In the genomic region with DNA sequence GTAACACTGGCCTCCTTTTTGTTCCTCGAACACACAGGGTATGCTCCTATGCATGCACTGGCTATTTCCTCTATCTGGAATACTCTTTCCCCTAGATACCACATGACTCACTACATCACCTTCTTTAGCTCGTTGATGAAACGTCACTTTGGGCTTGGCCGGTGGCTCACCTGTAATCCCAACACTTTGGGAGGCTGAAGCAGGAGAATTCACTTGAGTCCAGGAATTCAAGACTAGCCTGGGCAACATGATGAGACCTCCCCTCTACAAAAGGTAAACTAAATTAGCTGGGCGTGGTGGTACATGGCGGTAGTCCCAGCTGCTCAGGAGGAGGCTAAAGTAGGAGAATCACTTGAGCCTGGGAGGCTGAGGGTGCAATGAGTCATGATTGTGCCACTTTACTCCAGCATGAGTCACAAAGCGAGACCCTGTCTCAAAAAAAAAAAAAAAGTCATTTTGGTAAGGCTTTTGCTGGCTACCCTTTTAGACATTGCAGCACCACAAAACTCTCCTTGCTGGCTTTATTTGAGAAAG, we compare ENCODE assay signal across 18 cellular contexts. TPM values are rescaled to one million over a fixed set of nuclear protein-coding genes. Genes with fewer than 3 reads are reported as not detected.
A peak's percentile ranks its signal among the peaks of the same experiment; 100 is the strongest.
DNase-seq lines count a peak whose midpoint lies in the region; ATAC-seq, FAIRE-seq and TF ChIP-seq lines count a peak whose summit lies in the region.
"Had no signal": no experiment of that assay in that cellular context is flagged by ENCODE, and none has a peak within 500 bp of the region (broad histone marks: within the 10 kb centered on the region; RNA-seq: fewer than 3 reads in every experiment).

No MANE protein-coding gene starts in this region.

- intact Hi-C loops in PC-9 (cut with micrococcal nuclease; ENCODE audit: unreplicated experiment), result loop anchor here (1.0 kb wide), 1 partner anchor 15 kb away; the partner anchor contains the start of genes ANKIB1 and KRIT1

- peaks cover 26% of the 10 kb centered on the region for H3K36me3 ChIP-seq in PC-9 (ENCODE audit: low read depth)
- H3K36me3 ChIP-seq: transverse colon had no signal

- peaks cover 9% of the 10 kb centered on the region for H3K4me1 Mint-ChIP-seq in stimulated activated naive CD8-positive, alpha-beta T cell treated with anti-CD3 and anti-CD28 coated beads, Interleukin-15, amount 100 ng/mL, for 72 hours

- FAIRE-seq in GM19239 (lab: Jason Lieb, UNC), result no peak

- CTCF ChIA-PET in PC-9 (lab: Charles Lee), result interaction anchor here (1.2 kb wide), 1 partner anchor 268 kb away, joined by 14 read pairs; the partner anchor contains the start of gene RBM48

- no peak overlapping the region for H3K27ac Mint-ChIP-seq in stimulated activated naive CD8-positive, alpha-beta T cell treated with anti-CD3 and anti-CD28 coated beads, Interleukin-15, amount 100 ng/mL, for 72 hours
- H3K27ac Mint-ChIP-seq: activated B cell treated with CpG ODN at 0.5 μM for 24 hours; activated T-helper 2 cell treated with anti-CD3 and anti-CD28 coated beads, Interferon-gamma antibody, Interleukin-2, Interleukin-4, amounts not matched to agents 10 μg/mL and 5 μg/mL and 100 μg/mL, durations not matched to agents 14 hours and 24 hours and 36 hours; T-cell had no signal

- H2AFZ ChIP-seq in PC-9, result peak overlapping the region; percentile 66

- H3F3A ChIP-seq in PC-9 (ENCODE audit: insufficient read depth, low read depth), result peaks cover 23% of the 10 kb centered on the region

- H3K27me3 ChIP-seq in PC-9 (ENCODE audit: insufficient read depth, low read depth), result no peaks in the 10 kb centered on the region
- H3K27me3 ChIP-seq in foreskin keratinocyte, result no peaks in the 10 kb centered on the region
- H3K27me3 ChIP-seq: transverse colon had no signal

- peaks cover 28% of the 10 kb centered on the region for H3K4me1 ChIP-seq in PC-9 (replicated peaks; ENCODE audit: insufficient read depth)
- peaks cover 19% of the 10 kb centered on the region for H3K4me1 ChIP-seq in foreskin keratinocyte
- H3K4me1 ChIP-seq: transverse colon had no signal

- no peaks in the 10 kb centered on the region; the same call in 1 of the 2 replicates for H4K20me1 ChIP-seq in PC-9 (ENCODE audit: insufficient read depth)

- H3K4me2 ChIP-seq in PC-9, result peak overlapping the region; percentile 75

- H3K27ac ChIP-seq in PC-9, result peak overlapping the region; percentile 97
- H3K27ac ChIP-seq in foreskin keratinocyte, result peak overlapping the region; percentile 70
- H3K27ac ChIP-seq: transverse colon had no signal

- H3K4me3 ChIP-seq in PC-9, result peak overlapping the region; percentile 36; the same call in 1 of the 2 replicates
- H3K4me3 ChIP-seq: transverse colon had no signal

- H3K4me3 Mint-ChIP-seq in stimulated activated naive CD8-positive, alpha-beta T cell treated with anti-CD3 and anti-CD28 coated beads, Interleukin-15, amount 100 ng/mL, for 72 hours, result no peak overlapping the region
- H3K4me3 Mint-ChIP-seq: activated B cell treated with CpG ODN at 0.5 μM for 24 hours, T-cell had no signal

- peak; percentile 36 for ATAC-seq in stimulated activated naive CD8-positive, alpha-beta T cell treated with anti-CD3 and anti-CD28 coated beads, Interleukin-15, Interleukin-2, amounts not matched to agents 100 U/mL and 50 U/mL, for 24 hours
- ATAC-seq in stimulated activated naive CD8-positive, alpha-beta T cell treated with anti-CD3 and anti-CD28 coated beads, Interleukin-15, amount 100 ng/mL, for 72 hours, result no peak
- ATAC-seq in foreskin keratinocyte (peak; percentile 98), GM18909 (IDR thresholded peaks at IDR 0.05; ENCODE audit: poor library complexity, unreplicated experiment) (no peak)
- ATAC-seq: T-cell had no signal

- H3K9me3 ChIP-seq in PC-9 (ENCODE audit: insufficient read depth, low read depth), result peaks cover 7% of the 10 kb centered on the region; the same call in 1 of the 2 replicates
- H3K9me3 ChIP-seq: transverse colon had no signal

- peaks cover 4% of the 10 kb centered on the region for H3K9me2 ChIP-seq in PC-9 (ENCODE audit: insufficient read depth)

- DNase-seq in stimulated activated naive CD8-positive, alpha-beta T cell treated with anti-CD3 and anti-CD28 coated beads, Interleukin-15, Interleukin-2, amounts not matched to agents 100 U/mL and 50 U/mL, for 24 hours, result no peak
- DNase-seq in stimulated activated naive CD8-positive, alpha-beta T cell treated with anti-CD3 and anti-CD28 coated beads, Interleukin-15, amount 100 ng/mL, for 72 hours, result no peak
- DNase-seq in PC-9, result peak; percentile 66 to 93
- DNase-seq in foreskin keratinocyte, result peak; percentile 91 to 97
- no peak for DNase-seq in GM19239 (ENCODE audit: insufficient read length, low spot score)
- no peak for DNase-seq in SW 1271 (lab: John Stamatoyannopoulos, UW)
- no peak for DNase-seq in kidney glomerular epithelial cell (lab: John Stamatoyannopoulos, UW)
- DNase-seq: activated B cell treated with CpG ODN at 0.5 μM for 24 hours; cortex of kidney; glutamatergic neuron; KG1; NCI-H1694; NCI-H510A; stimulated activated CD4-positive, alpha-beta T cell treated with anti-CD3 and anti-CD28 coated beads, Interleukin-4, amount 100 ng/mL, for 24 hours; T-cell; transverse colon had no signal

- H3K9me3 Mint-ChIP-seq in stimulated activated naive CD8-positive, alpha-beta T cell treated with anti-CD3 and anti-CD28 coated beads, Interleukin-15, amount 100 ng/mL, for 72 hours, result peaks cover 0 to under 1% of the 10 kb centered on the region in 2 donors
- H3K9me3 Mint-ChIP-seq: activated B cell treated with CpG ODN at 0.5 μM for 24 hours, T-cell had no signal

- H3K27me3 Mint-ChIP-seq in stimulated activated naive CD8-positive, alpha-beta T cell treated with anti-CD3 and anti-CD28 coated beads, Interleukin-15, amount 100 ng/mL, for 72 hours, result no peaks in the 10 kb centered on the region
- H3K27me3 Mint-ChIP-seq: activated B cell treated with CpG ODN at 0.5 μM for 24 hours, T-cell had no signal

- peaks cover 85% of the 10 kb centered on the region for H3K79me2 ChIP-seq in PC-9 (ENCODE audit: low read depth)

- POLR2A ChIA-PET in PC-9 (lab: Charles Lee; ENCODE audit: unreplicated experiment), result interaction anchor here (0.6 to 0.7 kb wide), 4 partner anchors 7 to 251 kb away, joined by 3 to 5 read pairs (median 4); no protein-coding TSS in a partner anchor

- TF ChIP-seq CTCF in PC-9 (conservative IDR thresholded peaks at IDR 0.05) (no peak), foreskin keratinocyte (conservative IDR thresholded peaks at IDR 0.05) (no peak)

- TSS peak; percentile 29 for BruUV-seq in PC-9 (replicated peaks; lab: Mats Ljungman, UMichigan)

RNA-seq across cellular contexts. Expression of gene ANKIB1, which starts 14.5 kb away (rescaled TPM):
- total RNA-seq in PC-9 (2021), result 78.2 and 116 TPM in 2 replicates
- total RNA-seq in foreskin keratinocyte, result 34.7 and 35.5 TPM in 2 replicates
- polyA plus RNA-seq in foreskin keratinocyte, result 6.1 and 6.4 TPM in 2 replicates

RNA-seq across cellular contexts. Expression of gene KRIT1, which starts 14.6 kb away (rescaled TPM):
- total RNA-seq in PC-9 (2021), result 46.6 and 52.6 TPM in 2 replicates
- total RNA-seq in foreskin keratinocyte, result 27.0 and 30.3 TPM in 2 replicates
- 7.6 and 8.5 TPM in 2 replicates for polyA plus RNA-seq in foreskin keratinocyte

Comparison
In these comparisons a context has a peak if more than half of its experiments do, and no peak if none do; other contexts are left out.
1. ATAC-seq: peak in stimulated activated naive CD8-positive, alpha-beta T cell treated with anti-CD3 and anti-CD28 coated beads, Interleukin-15, Interleukin-2, amounts not matched to agents 100 U/mL and 50 U/mL, for 24 hours (single experiment) and foreskin keratinocyte (single experiment); none in stimulated activated naive CD8-positive, alpha-beta T cell treated with anti-CD3 and anti-CD28 coated beads, Interleukin-15, amount 100 ng/mL, for 72 hours (single experiment) and GM18909 (single experiment).
2. DNase-seq: peak in PC-9 (2 of 2) and foreskin keratinocyte (2 of 2); none in stimulated activated naive CD8-positive, alpha-beta T cell treated with anti-CD3 and anti-CD28 coated beads, Interleukin-15, Interleukin-2, amounts not matched to agents 100 U/mL and 50 U/mL, for 24 hours (single experiment), stimulated activated naive CD8-positive, alpha-beta T cell treated with anti-CD3 and anti-CD28 coated beads, Interleukin-15, amount 100 ng/mL, for 72 hours (0 of 2), GM19239 (single experiment), SW 1271 (0 of 2) and kidney glomerular epithelial cell (single experiment).